ENCODE assay signal across 9 cellular contexts in the genomic region with DNA sequence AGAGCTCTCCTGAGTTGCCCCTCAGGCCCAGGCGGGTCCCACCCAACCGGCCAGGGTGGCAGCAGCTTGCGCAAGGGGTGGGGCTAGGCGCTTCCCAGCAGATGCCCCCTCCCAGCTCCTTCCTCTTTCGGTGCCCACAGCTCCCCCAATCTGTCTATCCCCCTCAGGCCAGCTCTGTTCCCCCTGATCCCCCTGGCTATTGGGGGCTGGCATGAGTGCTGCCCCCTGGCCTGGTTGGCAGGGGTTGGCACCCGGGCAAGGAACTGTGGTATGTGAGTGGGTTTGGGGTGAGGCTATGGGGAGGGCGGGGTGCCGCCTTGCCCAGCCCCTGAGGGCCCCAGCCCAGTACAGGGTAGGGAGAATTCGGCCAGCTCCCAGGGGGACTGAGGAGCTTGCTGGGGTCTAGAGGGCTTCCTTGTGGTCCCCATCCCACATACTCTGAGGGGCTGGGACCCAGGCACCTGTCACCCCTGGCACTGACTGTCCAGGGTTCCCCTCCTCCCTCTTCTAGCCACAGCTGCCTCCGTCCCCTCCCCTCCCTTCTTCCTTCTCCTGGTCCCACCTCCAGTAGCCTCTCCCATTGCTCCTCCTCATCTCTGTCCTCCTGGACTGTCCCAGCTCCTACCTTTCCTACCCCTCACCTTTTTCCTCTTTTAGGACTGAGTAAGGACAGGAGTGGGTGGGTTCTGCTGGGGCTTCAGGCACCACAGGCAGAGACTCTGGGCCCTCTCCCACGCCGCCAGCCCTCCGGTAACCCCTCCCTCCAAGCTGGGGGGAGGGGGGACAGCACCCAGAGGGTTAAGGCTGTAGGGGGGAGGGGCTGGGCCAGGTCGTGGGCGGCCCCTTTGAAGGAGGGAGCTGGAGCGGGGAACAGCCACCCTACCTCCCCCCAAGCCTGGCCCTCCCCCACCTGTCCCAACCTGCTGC. TPM values are rescaled to one million over a fixed set of nuclear protein-coding genes. Genes with fewer than 3 reads are reported as not detected.
DNase-seq lines count a peak whose midpoint lies in the region; ATAC-seq, FAIRE-seq and TF ChIP-seq lines count a peak whose summit lies in the region.
"Had no signal": no experiment of that assay in that cellular context is flagged by ENCODE, and none has a peak within 500 bp of the region (broad histone marks: within the 10 kb centered on the region; RNA-seq: fewer than 3 reads in every experiment).

No MANE protein-coding gene starts in this region.

- peak overlapping the region; percentile 96 for H3K27ac Mint-ChIP-seq in activated CD4-positive, alpha-beta T cell treated with anti-CD3 and anti-CD28 coated beads for 36 hours

- RAD21 ChIA-PET in GM12878 (lab: Charles Lee; ENCODE audit: unreplicated experiment): interaction anchor here (1.5 kb wide), 1 partner anchor 36 kb away, joined by 3 read pairs; no protein-coding TSS in a partner anchor

- H3K4me1 Mint-ChIP-seq in activated CD4-positive, alpha-beta T cell treated with anti-CD3 and anti-CD28 coated beads for 36 hours: peaks cover 61% of the 10 kb centered on the region

- TF ChIP-seq POLR2A in GM12878 (IDR thresholded peaks at IDR 0.05; ENCODE audit: low read depth, low read length): no peak
- TF ChIP-seq POLR2A in transverse colon (IDR thresholded peaks at IDR 0.05): peak; percentile 54

- H3K36me3 Mint-ChIP-seq in activated CD4-positive, alpha-beta T cell treated with anti-CD3 and anti-CD28 coated beads for 36 hours (ENCODE audit: low read depth): peaks cover 45% of the 10 kb centered on the region
- H3K36me3 Mint-ChIP-seq: mesothelial cell of epicardium had no signal

- in situ Hi-C loops in GM12878 (cut with MboI) (no loop called here), transverse colon (cut with MboI; ENCODE audit: low pct_ligation_motif_present in 1 of 4, low pct_unique_long_range_greater_than_20kb in 1 of 4, low sequenced_read_pairs in 3 of 4) (no loop called here)

- ATAC-seq in activated CD4-positive, alpha-beta T cell treated with anti-CD3 and anti-CD28 coated beads for 36 hours: peak; percentile 48
- ATAC-seq in GM12878: no peak
- no peak for ATAC-seq in GM18861 (IDR thresholded peaks at IDR 0.05; ENCODE audit: unreplicated experiment)
- ATAC-seq in HG02981 (IDR thresholded peaks at IDR 0.05; ENCODE audit: unreplicated experiment): no peak
- ATAC-seq in GM21528 (IDR thresholded peaks at IDR 0.05; ENCODE audit: low FRiP score, unreplicated experiment): no peak

- H3K9me3 Mint-ChIP-seq in activated CD4-positive, alpha-beta T cell treated with anti-CD3 and anti-CD28 coated beads for 36 hours (ENCODE audit: low read depth): no peaks in the 10 kb centered on the region
- H3K9me3 Mint-ChIP-seq: mesothelial cell of epicardium had no signal

- H3K9ac ChIP-seq in GM12878 (ENCODE audit: control insufficient read depth, insufficient read depth, low read length): no peak overlapping the region
- peak overlapping the region; percentile 69 for H3K9ac ChIP-seq in mucosa of stomach (ENCODE audit: low read length)

- no peak overlapping the region for H2AFZ ChIP-seq in GM12878 (ENCODE audit: control insufficient read depth, low read depth, low read length)

- H3K9me3 ChIP-seq in GM12878 (replicated peaks; ENCODE audit: control insufficient read depth, insufficient read depth, low read length) (no peaks in the 10 kb centered on the region), mucosa of stomach (ENCODE audit: control insufficient read depth, low read length) (no peaks in the 10 kb centered on the region), transverse colon (no peaks in the 10 kb centered on the region)

- peak; percentile 93 for DNase-seq in activated CD4-positive, alpha-beta T cell treated with anti-CD3 and anti-CD28 coated beads for 36 hours
- no peak for DNase-seq in activated CD4-positive, alpha-beta T cell treated with anti-CD3 and anti-CD28 coated beads for 1 hour
- no peak for DNase-seq in GM12878 (ENCODE audit: low read depth, low spot score)
- peak; percentile 71 for DNase-seq in transverse colon

- TF ChIP-seq CTCF in GM12878 (IDR thresholded peaks at IDR 0.05 in 2 of 3, conservative IDR thresholded peaks at IDR 0.05 in 1 of 3; ENCODE audit: control insufficient read depth in 2 of 3, extremely low read depth in 1 of 3, insufficient read depth in 1 of 3, low read depth in 3 of 3, low read length in 3 of 3): no peak
- TF ChIP-seq CTCF in transverse colon (IDR thresholded peaks at IDR 0.05): no peak

- no TSS peak for BruUV-seq in GM12878 (replicated peaks; lab: Mats Ljungman, UMichigan)

- no peak for TF ChIP-seq EP300 in GM12878 (IDR thresholded peaks at IDR 0.05; ENCODE audit: borderline replicate concordance in 1 of 2, control insufficient read depth in 1 of 2, low read depth in 2 of 2, low read length in 2 of 2)
- no peak for TF ChIP-seq EP300 in transverse colon (IDR thresholded peaks at IDR 0.05; ENCODE audit: low read depth)

- 97% methylated on average over 12 of the region's 16 CpGs for WGBS in GM12878 (ENCODE audit: insufficient coverage, insufficient replicate concordance, low lambda C conversion rate, missing lambda C conversion rate)
- WGBS in transverse colon (ENCODE audit: low coverage in 1 of 2), 2 donors: 45% methylated on average over 13 of the region's 16 CpGs; no CpG with 5 or more reads in 1 of the 2 donors

- peaks cover 0 to 7% of the 10 kb centered on the region in 2 experiments; a peak in 3 of 4 replicates for H3K36me3 ChIP-seq in GM12878 (ENCODE audit: control insufficient read depth in 2 of 2, insufficient read depth in 2 of 2, low read length in 1 of 2)
- H3K36me3 ChIP-seq in mucosa of stomach (ENCODE audit: control insufficient read depth, insufficient read depth, low read length): no peaks in the 10 kb centered on the region
- no peaks in the 10 kb centered on the region for H3K36me3 ChIP-seq in transverse colon

- peak overlapping the region; percentile 99 for H3K4me3 Mint-ChIP-seq in activated CD4-positive, alpha-beta T cell treated with anti-CD3 and anti-CD28 coated beads for 36 hours
- H3K4me3 Mint-ChIP-seq: mesothelial cell of epicardium had no signal

- FAIRE-seq in GM12878 (lab: Jason Lieb, UNC): no peak

- H3K4me3 ChIP-seq in GM12878: no peak overlapping the region
- H3K4me3 ChIP-seq in mucosa of stomach (ENCODE audit: low read length): no peak overlapping the region
- H3K4me3 ChIP-seq in transverse colon: peak overlapping the region; percentile 1 to 56 (median 26)

- no peaks in the 10 kb centered on the region for H3K27me3 ChIP-seq in GM12878 (replicated peaks in 1 of 2; ENCODE audit: control insufficient read depth in 2 of 2, insufficient read depth in 2 of 2, low read length in 1 of 2)
- H3K27me3 ChIP-seq in mucosa of stomach (ENCODE audit: control insufficient read depth, insufficient read depth, low read length): no peaks in the 10 kb centered on the region
- no peaks in the 10 kb centered on the region for H3K27me3 ChIP-seq in transverse colon

- H3K27me3 Mint-ChIP-seq in activated CD4-positive, alpha-beta T cell treated with anti-CD3 and anti-CD28 coated beads for 36 hours: no peaks in the 10 kb centered on the region

- TF ChIP-seq RAD21 in GM12878 (IDR thresholded peaks at IDR 0.05; ENCODE audit: insufficient read depth, low read depth, low read length): no peak

- CTCF ChIA-PET in activated CD4-positive, alpha-beta T cell treated with anti-CD3 and anti-CD28 coated beads for 36 hours (lab: Charles Lee): interaction anchor here (0.5 to 3.7 kb wide), 8 partner anchors 9 to 653 kb away, joined by 3 to 28 read pairs (median 4); no protein-coding TSS in a partner anchor
- CTCF ChIA-PET in GM12878 (lab: Yijun Ruan, JAX): interaction anchor here (3.6 kb wide), 1 partner anchor 9 kb away, joined by 27 read pairs; no protein-coding TSS in a partner anchor

- H3K27ac ChIP-seq in GM12878 (ENCODE audit: control insufficient read depth, insufficient read depth) (0 out of 2 replicates have a peak overlapping the region, but pooled peaks have one; percentile 24), transverse colon (peak overlapping the region; percentile 96 to 100 (median 98))

- H3K4me1 ChIP-seq in GM12878 (ENCODE audit: control insufficient read depth, insufficient read depth, low read length) (peaks cover 59% of the 10 kb centered on the region), mucosa of stomach (ENCODE audit: control insufficient read depth, insufficient read depth, low read length) (peaks cover 88% of the 10 kb centered on the region), transverse colon (peaks cover 48 to 94% (median 87%) of the 10 kb centered on the region in 4 donors)

- intact Hi-C loops in activated CD4-positive, alpha-beta T cell treated with anti-CD3 and anti-CD28 coated beads for 36 hours (cut with DNase I, micrococcal nuclease): loop anchor here in 1 of 2 experiments (10.0 kb wide), 2 partner anchors 1207 to 1497 kb away; a partner anchor contains a TSS
- intact Hi-C loops in GM12878 (cut with micrococcal nuclease; ENCODE audit: unreplicated experiment) (no loop called here), transverse colon (cut with DNase I; ENCODE audit: low total_unique reads) (no loop called here)

- peak overlapping the region; percentile 33 for H3K4me2 ChIP-seq in GM12878 (ENCODE audit: control insufficient read depth, insufficient read depth)

- H4K20me1 ChIP-seq in GM12878 (ENCODE audit: control insufficient read depth, insufficient read depth): 0 out of 2 replicates have a peak, but pooled peaks cover 3% of the 10 kb centered on the region

- SMC1A ChIA-PET in GM12878 (lab: Charles Lee; ENCODE audit: uncharacterized antibody, unreplicated experiment): interaction anchor here (1.1 kb wide), 1 partner anchor 9 kb away, joined by 3 read pairs; no protein-coding TSS in a partner anchor

- POLR2A ChIA-PET in activated CD4-positive, alpha-beta T cell treated with anti-CD3 and anti-CD28 coated beads for 36 hours (lab: Charles Lee): interaction anchor here (0.6 to 1.0 kb wide), 3 partner anchors 14 to 47 kb away, joined by 3 to 4 read pairs (median 3); no protein-coding TSS in a partner anchor
- POLR2A ChIA-PET in GM12878 (lab: Charles Lee): interaction anchor here (0.5 to 1.0 kb wide), 4 partner anchors 8 to 53 kb away, joined by 3 to 4 read pairs (median 4); a partner anchor contains a TSS

- peaks cover 52% of the 10 kb centered on the region for H3K79me2 ChIP-seq in GM12878 (ENCODE audit: control insufficient read depth, insufficient read depth, low read length)

RNA-seq across cellular contexts. Expression of a gene that starts 5.7 kb away (rescaled TPM):
- 100 to 1,000 TPM in 1 of 2 experiments, 10 to 100 TPM in 1; 94.0 to 105 TPM for total RNA-seq in activated CD4-positive, alpha-beta T cell treated with anti-CD3 and anti-CD28 coated beads for 36 hours
- 35.3 and 35.9 TPM in 2 replicates for total RNA-seq in GM12878 (2013; cell fraction: nucleolus; rRNA removed)
- total RNA-seq in GM12878 (2014; rRNA removed) (26.8 and 28.1 TPM in 2 replicates), GM12878 (2014; rRNA removed; fragmentation: Illumina TruSeq; extraction: Trizol) (13.1 and 13.4 TPM in 2 replicates), GM12878 (2021) (42.0 and 44.9 TPM in 2 replicates), transverse colon (100 to 1,000 TPM in 3 of 4 donors, 10 to 100 TPM in 1; 85.2 to 513 (median 272) TPM)
- polyA plus RNA-seq in GM12878 (2011; ENCODE audit: low read depth): 3.9 TPM
- polyA plus RNA-seq in GM12878 (2011; rRNA removed) (9.1 and 20.6 TPM in 2 replicates), GM12878 (2014; fragmentation: Illumina TruSeq; extraction: Trizol) (2.8 and 9.2 TPM in 2 replicates), GM12878 (2014; fragmentation: Nextera tagmentation; extraction: Ambion mirVana) (under 1 TPM; 0.11 to 0.13 TPM), GM12878 (2014; rRNA removed) (33.0 and 33.5 TPM in 2 replicates), GM12878 (2016; fragmentation: Nextera tagmentation; extraction: Ambion mirVana) (1 to 10 TPM; 2.6 to 3.1 TPM)
- 34.7 and 44.3 TPM in 2 replicates for polyA plus RNA-seq in GM12878 (2011; cell fraction: cytosol; rRNA removed)
- 81.0 and 98.7 TPM in 2 replicates for polyA plus RNA-seq in GM12878 (2011; cell fraction: nucleus; rRNA removed)
- 20.8 and 23.8 TPM in 2 replicates for polyA plus RNA-seq in GM12878 (2012)
- polyA minus RNA-seq in GM12878 (2011; rRNA and poly(A)+ RNA removed): 12.2 and 29.8 TPM in 2 replicates
- polyA minus RNA-seq in GM12878 (2011; cell fraction: cytosol; rRNA and poly(A)+ RNA removed): 14.4 and 19.2 TPM in 2 replicates
- polyA minus RNA-seq in GM12878 (2011; cell fraction: nucleus; rRNA and poly(A)+ RNA removed): 14.1 and 24.6 TPM in 2 replicates

RNA-seq across cellular contexts. Expression of a gene that starts 14.9 kb away (rescaled TPM):
- total RNA-seq in activated CD4-positive, alpha-beta T cell treated with anti-CD3 and anti-CD28 coated beads for 36 hours: under 1 TPM; 0.79 to 0.80 TPM
- 2.4 and 3.5 TPM in 2 replicates for total RNA-seq in GM12878 (2013; cell fraction: nucleolus; rRNA removed)
- total RNA-seq in GM12878 (2014; rRNA removed) (0.93 and 1.1 TPM in 2 replicates), GM12878 (2014; rRNA removed; fragmentation: Illumina TruSeq; extraction: Trizol) (0.27 and 0.88 TPM in 2 replicates), GM12878 (2021) (0.40 and 0.64 TPM in 2 replicates), transverse colon (not detected)
- polyA plus RNA-seq in GM12878 (2011; ENCODE audit: low read depth): not detected
- polyA plus RNA-seq in GM12878 (2011; rRNA removed) (not detected in 2 replicates), GM12878 (2014; fragmentation: Illumina TruSeq; extraction: Trizol) (not detected in 2 replicates), GM12878 (2014; fragmentation: Nextera tagmentation; extraction: Ambion mirVana) (not detected), GM12878 (2014; rRNA removed) (not detected in 2 replicates), GM12878 (2016; fragmentation: Nextera tagmentation; extraction: Ambion mirVana) (not detected)
- not detected in 2 replicates for polyA plus RNA-seq in GM12878 (2011; cell fraction: cytosol; rRNA removed)
- 0.25 and 0.92 TPM in 2 replicates for polyA plus RNA-seq in GM12878 (2011; cell fraction: nucleus; rRNA removed)
- not detected in 2 replicates for polyA plus RNA-seq in GM12878 (2012)
- 2.0 and 2.7 TPM in 2 replicates for polyA minus RNA-seq in GM12878 (2011; rRNA and poly(A)+ RNA removed)
- polyA minus RNA-seq in GM12878 (2011; cell fraction: cytosol; rRNA and poly(A)+ RNA removed): not detected in 2 replicates
- polyA minus RNA-seq in GM12878 (2011; cell fraction: nucleus; rRNA and poly(A)+ RNA removed): 2.2 and 3.1 TPM in 2 replicates

RNA-seq across cellular contexts. Expression of a gene that starts 25.1 kb away (rescaled TPM):
- total RNA-seq in activated CD4-positive, alpha-beta T cell treated with anti-CD3 and anti-CD28 coated beads for 36 hours: 10 to 100 TPM; 38.0 to 42.4 TPM
- 28.4 and 33.1 TPM in 2 replicates for total RNA-seq in GM12878 (2013; cell fraction: nucleolus; rRNA removed)
- 64.2 and 68.7 TPM in 2 replicates for total RNA-seq in GM12878 (2014; rRNA removed)
- 41.4 and 41.9 TPM in 2 replicates for total RNA-seq in GM12878 (2014; rRNA removed; fragmentation: Illumina TruSeq; extraction: Trizol)
- 53.6 and 61.5 TPM in 2 replicates for total RNA-seq in GM12878 (2021)
- polyA plus RNA-seq in GM12878 (2011; ENCODE audit: low read depth): 25.9 TPM
- polyA plus RNA-seq in GM12878 (2011; rRNA removed): 22.0 and 39.2 TPM in 2 replicates
- 51.2 and 72.3 TPM in 2 replicates for polyA plus RNA-seq in GM12878 (2011; cell fraction: cytosol; rRNA removed)
- 74.9 and 79.0 TPM in 2 replicates for polyA plus RNA-seq in GM12878 (2011; cell fraction: nucleus; rRNA removed)
- polyA plus RNA-seq in GM12878 (2012): 24.4 and 29.4 TPM in 2 replicates
- polyA plus RNA-seq in GM12878 (2014; fragmentation: Illumina TruSeq; extraction: Trizol): 29.9 and 51.6 TPM in 2 replicates
- 10 to 100 TPM; 22.9 to 30.1 TPM for polyA plus RNA-seq in GM12878 (2014; fragmentation: Nextera tagmentation; extraction: Ambion mirVana)
- polyA plus RNA-seq in GM12878 (2014; rRNA removed): 78.7 and 85.7 TPM in 2 replicates
- 10 to 100 TPM; 82.5 to 93.4 TPM for polyA plus RNA-seq in GM12878 (2016; fragmentation: Nextera tagmentation; extraction: Ambion mirVana)
- polyA minus RNA-seq in GM12878 (2011; rRNA and poly(A)+ RNA removed): 40.4 and 64.8 TPM in 2 replicates
- polyA minus RNA-seq in GM12878 (2011; cell fraction: cytosol; rRNA and poly(A)+ RNA removed): 16.8 and 23.3 TPM in 2 replicates
- 18.7 and 27.7 TPM in 2 replicates for polyA minus RNA-seq in GM12878 (2011; cell fraction: nucleus; rRNA and poly(A)+ RNA removed)
- total RNA-seq in transverse colon: 10 to 100 TPM; 32.7 to 42.4 (median 36.0) TPM

RNA-seq across cellular contexts. Expression of a gene that starts 25.3 kb away (rescaled TPM):
- total RNA-seq in activated CD4-positive, alpha-beta T cell treated with anti-CD3 and anti-CD28 coated beads for 36 hours: under 1 TPM; 0.46 to 0.67 TPM
- total RNA-seq in GM12878 (2013; cell fraction: nucleolus; rRNA removed): 0.37 and 0.38 TPM in 2 replicates
- total RNA-seq in GM12878 (2014; rRNA removed) (not detected in 2 replicates), GM12878 (2014; rRNA removed; fragmentation: Illumina TruSeq; extraction: Trizol) (not detected in 2 replicates), GM12878 (2021) (0.36 TPM in 1 of 2 replicates, not detected in the other), transverse colon (1 to 10 TPM in 3 of 4 donors, not detected in 1; 1.9 to 4.6 (median 4.5) TPM)
- polyA plus RNA-seq in GM12878 (2011; ENCODE audit: low read depth): not detected
- polyA plus RNA-seq in GM12878 (2011; rRNA removed) (0.10 and 0.41 TPM in 2 replicates), GM12878 (2014; fragmentation: Illumina TruSeq; extraction: Trizol) (not detected in 2 replicates), GM12878 (2014; fragmentation: Nextera tagmentation; extraction: Ambion mirVana) (not detected), GM12878 (2014; rRNA removed) (0.11 and 0.33 TPM in 2 replicates), GM12878 (2016; fragmentation: Nextera tagmentation; extraction: Ambion mirVana) (not detected)
- polyA plus RNA-seq in GM12878 (2011; cell fraction: cytosol; rRNA removed): 0.12 TPM in 2 replicates
- 3.2 and 4.1 TPM in 2 replicates for polyA plus RNA-seq in GM12878 (2011; cell fraction: nucleus; rRNA removed)
- polyA plus RNA-seq in GM12878 (2012): 0.12 and 0.18 TPM in 2 replicates
- not detected in 2 replicates for polyA minus RNA-seq in GM12878 (2011; rRNA and poly(A)+ RNA removed)
- not detected in 2 replicates for polyA minus RNA-seq in GM12878 (2011; cell fraction: cytosol; rRNA and poly(A)+ RNA removed)
- polyA minus RNA-seq in GM12878 (2011; cell fraction: nucleus; rRNA and poly(A)+ RNA removed): 0.24 and 0.67 TPM in 2 replicates

RNA-seq across cellular contexts. Expression of a gene that starts 25.3 kb away (rescaled TPM):
- not detected for total RNA-seq in activated CD4-positive, alpha-beta T cell treated with anti-CD3 and anti-CD28 coated beads for 36 hours
- not detected in 2 replicates for total RNA-seq in GM12878 (2013; cell fraction: nucleolus; rRNA removed)
- total RNA-seq in GM12878 (2014; rRNA removed) (not detected in 2 replicates), GM12878 (2014; rRNA removed; fragmentation: Illumina TruSeq; extraction: Trizol) (not detected in 2 replicates), GM12878 (2021) (not detected in 2 replicates), transverse colon (under 1 TPM in 2 of 4 donors, not detected in 2; 0.32 to 0.41 TPM)
- polyA plus RNA-seq in GM12878 (2011; ENCODE audit: low read depth): not detected
- polyA plus RNA-seq in GM12878 (2011; rRNA removed) (not detected in 2 replicates), GM12878 (2014; fragmentation: Illumina TruSeq; extraction: Trizol) (not detected in 2 replicates), GM12878 (2014; fragmentation: Nextera tagmentation; extraction: Ambion mirVana) (not detected), GM12878 (2014; rRNA removed) (not detected in 2 replicates), GM12878 (2016; fragmentation: Nextera tagmentation; extraction: Ambion mirVana) (not detected)
- not detected in 2 replicates for polyA plus RNA-seq in GM12878 (2011; cell fraction: cytosol; rRNA removed)
- polyA plus RNA-seq in GM12878 (2011; cell fraction: nucleus; rRNA removed): 0.24 TPM in 1 of 2 replicates, not detected in the other
- polyA plus RNA-seq in GM12878 (2012): not detected in 2 replicates
- not detected in 2 replicates for polyA minus RNA-seq in GM12878 (2011; rRNA and poly(A)+ RNA removed)
- not detected in 2 replicates for polyA minus RNA-seq in GM12878 (2011; cell fraction: cytosol; rRNA and poly(A)+ RNA removed)
- not detected in 2 replicates for polyA minus RNA-seq in GM12878 (2011; cell fraction: nucleus; rRNA and poly(A)+ RNA removed)

Comparison
In these comparisons a context has a peak if more than half of its experiments do, and no peak if none do; other contexts are left out.
1. DNase-seq: peak in activated CD4-positive, alpha-beta T cell treated with anti-CD3 and anti-CD28 coated beads for 36 hours (single experiment) and transverse colon (single experiment); none in activated CD4-positive, alpha-beta T cell treated with anti-CD3 and anti-CD28 coated beads for 1 hour (single experiment) and GM12878 (single experiment).
2. H3K4me3 ChIP-seq: peak in transverse colon (4 of 4); none in GM12878 (single experiment) and mucosa of stomach (single experiment).